In genomic region chr2:137888845-137889244, GRCh38 we compare ENCODE assay signal across 9 cellular contexts.
A peak's percentile ranks its signal among the peaks of the same experiment; 100 is the strongest.
DNase-seq lines count a peak whose midpoint lies in the region; ATAC-seq, FAIRE-seq and TF ChIP-seq lines count a peak whose summit lies in the region.
"Had no signal": no experiment of that assay in that cellular context is flagged by ENCODE, and none has a peak within 500 bp of the region (broad histone marks: within the 10 kb centered on the region; RNA-seq: fewer than 3 reads in every experiment).

No MANE protein-coding gene starts in this region.

- FAIRE-seq in astrocyte (lab: Jason Lieb, UNC) (no peak), frontal cortex (lab: Jason Lieb, UNC) (no peak), GM12891 (lab: Jason Lieb, UNC) (no peak)

- no peak overlapping the region for H3K4me3 ChIP-seq in MM.1S (ENCODE audit: low read length)
- no peak overlapping the region for H3K4me3 ChIP-seq in astrocyte (ENCODE audit: insufficient read depth, low read depth, low read length)
- no peak overlapping the region for H3K4me3 ChIP-seq in right lobe of liver

- no peaks in the 10 kb centered on the region for H3K79me2 ChIP-seq in MM.1S (ENCODE audit: low read length)
- H3K79me2 ChIP-seq in astrocyte (ENCODE audit: insufficient read depth, low read length): no peaks in the 10 kb centered on the region

- H3K9me2 ChIP-seq in MM.1S (replicated peaks; ENCODE audit: insufficient read depth, low read length): no peaks in the 10 kb centered on the region

- no peak overlapping the region for H3K27ac ChIP-seq in MM.1S (ENCODE audit: low read length)
- no peak overlapping the region for H3K27ac ChIP-seq in astrocyte (ENCODE audit: low read depth, low read length)
- no peak overlapping the region for H3K27ac ChIP-seq in right lobe of liver

- H3K36me3 Mint-ChIP-seq in astrocyte (ENCODE audit: low read depth, unreplicated experiment): no peaks in the 10 kb centered on the region
- H3K36me3 Mint-ChIP-seq: naive B cell had no signal

- TF ChIP-seq POLR2A in right lobe of liver (IDR thresholded peaks at IDR 0.05): no peak
- TF ChIP-seq POLR2A in GM12891 (IDR thresholded peaks at IDR 0.05; ENCODE audit: low read depth, low read length): no peak

- intact Hi-C loops in right lobe of liver (cut with DNase I): no loop called here

- H2AFZ ChIP-seq in MM.1S (ENCODE audit: low read length) (no peak overlapping the region), astrocyte (ENCODE audit: low read depth, low read length) (no peak overlapping the region)

- H3F3A ChIP-seq in MM.1S (ENCODE audit: insufficient read depth, low read length): no peaks in the 10 kb centered on the region

- 23% methylated on average over 7 of the region's 8 CpGs for WGBS in right lobe of liver (ENCODE audit: insufficient coverage, low coverage, low lambda C conversion rate, missing lambda C conversion rate)

- H3K27me3 Mint-ChIP-seq in astrocyte (ENCODE audit: low read depth, unreplicated experiment): no peaks in the 10 kb centered on the region

- H3K9ac ChIP-seq in MM.1S (ENCODE audit: low read length) (no peak overlapping the region), astrocyte (ENCODE audit: low read length) (no peak overlapping the region)

- no peaks in the 10 kb centered on the region for H3K9me3 Mint-ChIP-seq in astrocyte (ENCODE audit: unreplicated experiment)
- H3K9me3 Mint-ChIP-seq: naive B cell had no signal

- ATAC-seq in right lobe of liver: no peak
- ATAC-seq in HG03280 (IDR thresholded peaks at IDR 0.05; ENCODE audit: unreplicated experiment): no peak

- H3K27ac Mint-ChIP-seq in astrocyte (ENCODE audit: unreplicated experiment): no peak overlapping the region
- H3K27ac Mint-ChIP-seq: naive B cell had no signal

- H3K4me1 ChIP-seq in MM.1S (ENCODE audit: low read length) (no peaks in the 10 kb centered on the region; the same call in 1 of the 2 replicates), astrocyte (ENCODE audit: insufficient read depth, low read length) (no peaks in the 10 kb centered on the region), right lobe of liver (no peaks in the 10 kb centered on the region)

- H3K4me3 Mint-ChIP-seq in astrocyte (ENCODE audit: unreplicated experiment): no peak overlapping the region
- H3K4me3 Mint-ChIP-seq: naive B cell had no signal

- peak; percentile 36 for TF ChIP-seq CTCF in MM.1S (IDR thresholded peaks at IDR 0.05; ENCODE audit: low read length)
- peak; percentile 50 for TF ChIP-seq CTCF in astrocyte (IDR thresholded peaks at IDR 0.05; ENCODE audit: insufficient read depth, low read depth, low read length)
- peak; percentile 36 to 59 (median 51) for TF ChIP-seq CTCF in right lobe of liver (IDR thresholded peaks at IDR 0.05)

- no peaks in the 10 kb centered on the region for H3K4me1 Mint-ChIP-seq in astrocyte (ENCODE audit: low read depth, unreplicated experiment)
- H3K4me1 Mint-ChIP-seq: naive B cell had no signal

- no peak overlapping the region for H3K4me2 ChIP-seq in MM.1S (ENCODE audit: low read depth, low read length)
- no peak overlapping the region for H3K4me2 ChIP-seq in astrocyte (ENCODE audit: low read length)

- H3K27me3 ChIP-seq in MM.1S (replicated peaks; ENCODE audit: insufficient read depth, low read length): no peaks in the 10 kb centered on the region
- H3K27me3 ChIP-seq in astrocyte (ENCODE audit: insufficient read depth, low read length): no peaks in the 10 kb centered on the region
- H3K27me3 ChIP-seq in right lobe of liver: no peaks in the 10 kb centered on the region

- DNase-seq in ELR (ENCODE audit: low read depth): peak; percentile 30
- peak; percentile 45 for DNase-seq in MM.1S
- peak; percentile 6 for DNase-seq in astrocyte (ENCODE audit: low read depth)
- peak; percentile 61 to 67 (median 65) for DNase-seq in right lobe of liver
- no peak for DNase-seq in NCI-H187 treated with DMSO at 0.1 percent for 48 hours (lab: John Stamatoyannopoulos, UW)
- no peak for DNase-seq in frontal cortex (ENCODE audit: low spot score in 2 of 2)
- no peak for DNase-seq in GM12891 (ENCODE audit: insufficient read length, low spot score)
- DNase-seq: naive B cell had no signal

- H4K20me1 ChIP-seq in MM.1S (ENCODE audit: insufficient read depth, low read length) (no peaks in the 10 kb centered on the region), astrocyte (ENCODE audit: insufficient read depth, low read length) (no peaks in the 10 kb centered on the region)

- H3K36me3 ChIP-seq in MM.1S (replicated peaks; ENCODE audit: insufficient read depth, low read length) (no peaks in the 10 kb centered on the region), astrocyte (ENCODE audit: insufficient read depth, low read length) (no peaks in the 10 kb centered on the region), right lobe of liver (no peaks in the 10 kb centered on the region)

- H3K9me3 ChIP-seq in MM.1S (replicated peaks; ENCODE audit: insufficient read depth, low read length) (no peaks in the 10 kb centered on the region), astrocyte (ENCODE audit: insufficient read depth, low read depth, low read length) (no peaks in the 10 kb centered on the region), right lobe of liver (no peaks in the 10 kb centered on the region)

TF ChIP-seq in GM12891, 5 proteins besides CTCF, POLR2A, EP300 and RAD21:
- TF ChIP-seq SPI1 (IDR thresholded peaks at IDR 0.05; ENCODE audit: low read depth, low read length): no peak
- TF ChIP-seq PAX5 (IDR thresholded peaks at IDR 0.05; ENCODE audit: insufficient read depth, low read length, severe bottlenecking): no peak
- TF ChIP-seq POLR2AphosphoS5 (IDR thresholded peaks at IDR 0.05; ENCODE audit: low read depth, low read length): no peak
- no peak for TF ChIP-seq TAF1 (IDR thresholded peaks at IDR 0.05; ENCODE audit: low read depth, low read length)
- no peak for TF ChIP-seq POU2F2 (IDR thresholded peaks at IDR 0.05; ENCODE audit: low read depth, low read length)
TF ChIP-seq in GM12891: peak in this region for 0.

Comparison
In these comparisons a context has a peak if more than half of its experiments do, and no peak if none do; other contexts are left out.
1. DNase-seq: peak in ELR (single experiment), MM.1S (single experiment), astrocyte (single experiment) and right lobe of liver (3 of 3); none in NCI-H187 treated with DMSO at 0.1 percent for 48 hours (single experiment), frontal cortex (0 of 2) and GM12891 (single experiment).
2. Peak in every context shown above with its lines, with median percentiles within 50 percentile points of each other: CTCF ChIP-seq.